Comparison of ENCODE assay signal across 21 cellular contexts in genomic region chrX:23887448-23887847, GRCh38. TPM values are rescaled to one million over a fixed set of nuclear protein-coding genes. Genes with fewer than 3 reads are reported as not detected.
"Had no signal": no experiment of that assay in that cellular context is flagged by ENCODE, and none has a peak within 500 bp of the region (broad histone marks: within the 10 kb centered on the region; RNA-seq: fewer than 3 reads in every experiment).

No MANE protein-coding gene starts in this region.

- H3K36me3 Mint-ChIP-seq: natural killer cell had no signal

- FAIRE-seq: frontal cortex had no signal

- H3K4me3 Mint-ChIP-seq: activated CD4-positive, alpha-beta T cell treated with anti-CD3 and anti-CD28 coated beads for 36 hours; activated CD8-positive, alpha-beta T cell treated with anti-CD3 and anti-CD28 coated beads for 36 hours; activated naive CD8-positive, alpha-beta T cell treated with anti-CD3 and anti-CD28 coated beads for 36 hours; activated T-cell treated with anti-CD3 and anti-CD28 coated beads, Interleukin-2, amount 50 U/mL, for 72 hours; natural killer cell; stimulated activated naive CD8-positive, alpha-beta T cell treated with anti-CD3 and anti-CD28 coated beads, Interleukin-15, Interleukin-2, amounts not matched to agents 100 ng/mL and 50 ng/mL, for 24 hours had no signal

- H3K9me3 Mint-ChIP-seq: activated CD8-positive, alpha-beta T cell treated with anti-CD3 and anti-CD28 coated beads for 36 hours; activated naive CD8-positive, alpha-beta T cell treated with anti-CD3 and anti-CD28 coated beads for 36 hours; activated T-cell treated with anti-CD3 and anti-CD28 coated beads, Interleukin-2, amount 50 U/mL, for 72 hours; natural killer cell; stimulated activated naive CD8-positive, alpha-beta T cell treated with anti-CD3 and anti-CD28 coated beads, Interleukin-15, Interleukin-2, amounts not matched to agents 100 ng/mL and 50 ng/mL, for 24 hours had no signal

- H3K27me3 ChIP-seq: heart left ventricle, vagina had no signal

- H3K27me3 Mint-ChIP-seq: activated CD4-positive, alpha-beta T cell treated with anti-CD3 and anti-CD28 coated beads for 36 hours; activated CD8-positive, alpha-beta T cell treated with anti-CD3 and anti-CD28 coated beads for 36 hours; activated naive CD8-positive, alpha-beta T cell treated with anti-CD3 and anti-CD28 coated beads for 36 hours; stimulated activated naive CD8-positive, alpha-beta T cell treated with anti-CD3 and anti-CD28 coated beads, Interleukin-15, Interleukin-2, amounts not matched to agents 100 ng/mL and 50 ng/mL, for 24 hours had no signal

- H3K27ac Mint-ChIP-seq: activated CD4-positive, alpha-beta T cell treated with anti-CD3 and anti-CD28 coated beads for 36 hours; activated CD8-positive, alpha-beta T cell treated with anti-CD3 and anti-CD28 coated beads for 36 hours; activated naive CD8-positive, alpha-beta T cell treated with anti-CD3 and anti-CD28 coated beads for 36 hours; activated T-cell treated with anti-CD3 and anti-CD28 coated beads, Interleukin-2, amount 50 U/mL, for 72 hours; natural killer cell; stimulated activated naive CD8-positive, alpha-beta T cell treated with anti-CD3 and anti-CD28 coated beads, Interleukin-15, Interleukin-2, amounts not matched to agents 100 ng/mL and 50 ng/mL, for 24 hours had no signal

- ATAC-seq: activated CD4-positive, alpha-beta T cell treated with anti-CD3 and anti-CD28 coated beads for 36 hours; activated CD8-positive, alpha-beta T cell treated with anti-CD3 and anti-CD28 coated beads for 36 hours; activated T-cell treated with anti-CD3 and anti-CD28 coated beads, Interleukin-2, amount 50 U/mL, for 72 hours; heart left ventricle; natural killer cell had no signal

- H3K4me3 ChIP-seq: breast epithelium, heart left ventricle, lower lobe of right lung, thoracic aorta, vagina had no signal

- H3K36me3 ChIP-seq: breast epithelium, heart left ventricle, lower lobe of right lung, thoracic aorta, vagina, WERI-Rb-1 had no signal

- H3K4me1 ChIP-seq: breast epithelium, lower lobe of right lung had no signal

- H3K27ac ChIP-seq: breast epithelium, heart left ventricle, lower lobe of right lung, thoracic aorta, vagina, WERI-Rb-1 had no signal

- H3K9me3 ChIP-seq: breast epithelium, heart left ventricle, lower lobe of right lung, thoracic aorta, vagina had no signal

- DNase-seq: activated CD4-positive, alpha-beta T cell treated with anti-CD3 and anti-CD28 coated beads for 36 hours; activated CD8-positive, alpha-beta memory T cell treated with anti-CD3 and anti-CD28 coated beads, Interleukin-2, amount 50 U/mL, for 4 hours; activated CD8-positive, alpha-beta T cell treated with anti-CD3 and anti-CD28 coated beads for 36 hours; activated gamma-delta T cell treated with Interleukin-2 at 50 U/mL for 16 hours; activated naive CD8-positive, alpha-beta T cell treated with anti-CD3 and anti-CD28 coated beads for 36 hours; activated T-cell treated with anti-CD3 and anti-CD28 coated beads, Interleukin-2, amount 50 U/mL, for 72 hours; aorta; heart left ventricle; lower lobe of right lung; natural killer cell; stimulated activated CD4-positive, alpha-beta T cell treated with anti-CD3 and anti-CD28 coated beads, Interleukin-4, amount 100 ng/mL, for 24 hours; T-helper 9 cell; WERI-Rb-1 had no signal

RNA-seq across cellular contexts. Expression of gene CXorf58, which starts 20.4 kb away (rescaled TPM):
- total RNA-seq: activated T-cell treated with anti-CD3 and anti-CD28 coated beads, Interleukin-2, amount 50 U/mL, for 72 hours; aorta; fibroblast of lung; kidney epithelial cell; natural killer cell; pulmonary artery endothelial cell; thoracic aorta; vagina had no signal
- polyA plus RNA-seq: aorta, fibroblast of lung had no signal
